12 cellular contexts compared by ENCODE assay signal in the genomic region with DNA sequence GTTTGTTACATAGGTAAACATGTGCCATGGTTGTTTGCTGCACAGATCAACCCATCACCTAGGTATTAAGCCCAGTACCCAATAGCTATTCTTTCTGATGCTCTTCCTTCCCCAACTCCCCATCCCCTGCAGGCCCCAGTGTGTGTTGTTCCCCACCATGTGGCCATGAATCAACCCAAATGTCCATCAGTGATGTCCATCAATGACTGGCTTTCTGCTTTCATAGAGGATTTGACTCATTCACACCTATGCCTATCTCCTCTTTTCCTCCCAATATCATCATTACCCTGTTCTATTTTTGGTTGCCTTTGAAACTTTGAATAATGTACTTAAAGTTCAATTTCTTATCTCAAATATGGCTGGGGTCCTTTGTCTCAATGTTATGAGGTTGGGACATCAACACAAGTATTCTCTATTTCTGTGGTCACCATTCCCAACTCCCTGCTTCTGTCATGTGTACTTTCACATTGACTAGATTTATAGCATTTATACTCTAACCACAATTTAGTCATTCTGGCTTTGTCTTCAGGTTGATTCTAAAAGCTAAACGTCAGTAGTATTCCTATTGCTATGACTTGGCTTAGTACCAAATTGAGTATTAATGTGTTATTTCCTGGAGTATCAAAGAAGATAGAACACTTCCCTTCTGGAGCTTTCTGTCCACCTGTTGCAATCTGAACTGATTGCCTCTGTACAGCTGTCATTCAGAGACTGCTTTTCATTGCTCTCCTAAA.
"Had no signal": no experiment of that assay in that cellular context is flagged by ENCODE, and none has a peak within 500 bp of the region (broad histone marks: within the 10 kb centered on the region; RNA-seq: fewer than 3 reads in every experiment).

No MANE protein-coding gene starts in this region.

- H3K9me3 ChIP-seq: colonic mucosa, heart right ventricle, right atrium auricular region had no signal

- FAIRE-seq: islet of Langerhans had no signal

- H3K4me1 Mint-ChIP-seq: natural killer cell had no signal

- H3K4me1 ChIP-seq: colonic mucosa, heart right ventricle, right atrium auricular region had no signal

- H3K4me3 ChIP-seq: colonic mucosa, heart right ventricle, right atrium auricular region, SK-N-MC, skin epidermis had no signal

- H3K27me3 ChIP-seq: colonic mucosa, right atrium auricular region had no signal

- H3K9me3 Mint-ChIP-seq: natural killer cell had no signal

- H3K36me3 Mint-ChIP-seq: natural killer cell had no signal

- ATAC-seq: heart right ventricle, left lobe of liver, natural killer cell had no signal

- H3K36me3 ChIP-seq: colonic mucosa, heart right ventricle, right atrium auricular region had no signal

- H3K4me3 Mint-ChIP-seq: natural killer cell had no signal

- H3K27ac Mint-ChIP-seq: natural killer cell had no signal

- DNase-seq: activated CD4-positive, alpha-beta T cell treated with anti-CD3 and anti-CD28 coated beads, Interleukin-2, amount 50 U/mL, for 1 hour; caudate nucleus; colonic mucosa; foreskin melanocyte; heart right ventricle; natural killer cell; trophoblast cell had no signal

- H3K27ac ChIP-seq: colonic mucosa, heart right ventricle, right atrium auricular region, SK-N-MC, skin epidermis had no signal
